In genomic region chr11:12201016-12201985, GRCh38 we compare ENCODE assay signal across 8 cellular contexts.
DNase-seq lines count a peak whose midpoint lies in the region; ATAC-seq and TF ChIP-seq lines count a peak whose summit lies in the region.

No MANE protein-coding gene starts in this region.

- H3K27me3 Mint-ChIP-seq in activated CD4-positive, alpha-beta memory T cell treated with anti-CD3 and anti-CD28 coated beads, Interleukin-2, amount 10 ng/mL, durations not matched to agents 7 days and 5 days = no peaks in the 10 kb centered on the region
- H3K27me3 Mint-ChIP-seq in WTC11 (ENCODE audit: low read depth) = no peaks in the 10 kb centered on the region

- peak overlapping the region; percentile 16 for H3K27ac Mint-ChIP-seq in activated CD4-positive, alpha-beta memory T cell treated with anti-CD3 and anti-CD28 coated beads, Interleukin-2, amount 10 ng/mL, durations not matched to agents 7 days and 5 days
- no peak overlapping the region for H3K27ac Mint-ChIP-seq in WTC11

- H3K9me3 ChIP-seq in heart left ventricle = no peaks in the 10 kb centered on the region

- ATAC-seq in heart left ventricle = peak; percentile 87 to 94 (median 92)
- ATAC-seq in WTC11 = no peak

- DNase-seq in GM03348 (ENCODE audit: low spot score) (peak; percentile 85), heart left ventricle (peak in 4 of 5 donors; percentile 86 to 89 (median 86)), skeletal muscle cell (ENCODE audit: low read depth) (peak; percentile 83), NCI-H1694 treated with DMSO at 0.1 percent for 48 hours (lab: John Stamatoyannopoulos, UW) (no peak), putamen (ENCODE audit: low spot score) (no peak), WTC11 (ENCODE audit: low spot score) (no peak)
- DNase-seq in activated CD4-positive, alpha-beta memory T cell treated with anti-CD3 and anti-CD28 coated beads, Interleukin-2, amount 10 ng/mL, durations not matched to agents 7 days and 5 days = no peak
- DNase-seq in activated CD8-positive, alpha-beta memory T cell treated with anti-CD3 and anti-CD28 coated beads, Interleukin-2, amount 50 U/mL, for 4 hours = no peak

- no peak for TF ChIP-seq CTCF in heart left ventricle (IDR thresholded peaks at IDR 0.05)
- no peak for TF ChIP-seq CTCF in WTC11 (IDR thresholded peaks at IDR 0.05)

- H3K4me3 Mint-ChIP-seq in activated CD4-positive, alpha-beta memory T cell treated with anti-CD3 and anti-CD28 coated beads, Interleukin-2, amount 10 ng/mL, durations not matched to agents 7 days and 5 days = no peak overlapping the region
- H3K4me3 Mint-ChIP-seq in WTC11 = no peak overlapping the region

- H3K4me1 ChIP-seq in heart left ventricle = peaks cover 4 to 51% (median 42%) of the 10 kb centered on the region in 12 donors

- no peak overlapping the region for H3K4me3 ChIP-seq in heart left ventricle
- H3K4me3 ChIP-seq in skeletal muscle cell (ENCODE audit: low read depth, low read length) = no peak overlapping the region

- H3K27me3 ChIP-seq in heart left ventricle = no peaks in the 10 kb centered on the region

- POLR2A ChIA-PET in activated CD4-positive, alpha-beta memory T cell treated with anti-CD3 and anti-CD28 coated beads, Interleukin-2, amount 10 ng/mL, durations not matched to agents 7 days and 5 days (lab: Charles Lee) = interaction anchor here (1.9 to 19.5 kb wide), 4 partner anchors 20 to 113 kb away, joined by 8 to 290 read pairs (median 100); partner anchors contain the start of gene MICAL2
- POLR2A ChIA-PET in WTC11 (lab: Charles Lee) = no interaction called here

- H3K36me3 ChIP-seq in heart left ventricle = peaks cover 0 to 28% (median 14%) of the 10 kb centered on the region in 9 donors

- CTCF ChIA-PET in activated CD4-positive, alpha-beta memory T cell treated with anti-CD3 and anti-CD28 coated beads, Interleukin-2, amount 10 ng/mL, durations not matched to agents 7 days and 5 days (lab: Charles Lee) = interaction anchor here (1.6 to 5.9 kb wide), 2 partner anchors 35 to 81 kb away, joined by 3 to 38 read pairs; no protein-coding TSS in a partner anchor
- CTCF ChIA-PET in WTC11 (lab: Charles Lee) = interaction anchor here (1.6 kb wide), 1 partner anchor 157 kb away, joined by 5 read pairs; no protein-coding TSS in a partner anchor

- intact Hi-C loops in heart left ventricle (cut with DNase I) = loop anchor here in 1 of 10 donors (2.0 kb wide), 1 partner anchor 90 kb away; the partner anchor contains the start of gene MICAL2

- WGBS in heart left ventricle, 4 donors = 32 to 38% (median 35%) methylated on average over 17 to 18 of the region's 18 CpGs

- H3K36me3 Mint-ChIP-seq in activated CD4-positive, alpha-beta memory T cell treated with anti-CD3 and anti-CD28 coated beads, Interleukin-2, amount 10 ng/mL, durations not matched to agents 7 days and 5 days (ENCODE audit: low read depth) = peaks cover 84% of the 10 kb centered on the region
- H3K36me3 Mint-ChIP-seq in WTC11 = no peaks in the 10 kb centered on the region

- H3K9me3 Mint-ChIP-seq in activated CD4-positive, alpha-beta memory T cell treated with anti-CD3 and anti-CD28 coated beads, Interleukin-2, amount 10 ng/mL, durations not matched to agents 7 days and 5 days = peaks cover 7% of the 10 kb centered on the region
- H3K9me3 Mint-ChIP-seq in WTC11 = peaks cover 5% of the 10 kb centered on the region; the same call in 1 of the 2 replicates

- peak overlapping the region; percentile 34 to 97 (median 85) for H3K27ac ChIP-seq in heart left ventricle

- peaks cover 75% of the 10 kb centered on the region for H3K4me1 Mint-ChIP-seq in activated CD4-positive, alpha-beta memory T cell treated with anti-CD3 and anti-CD28 coated beads, Interleukin-2, amount 10 ng/mL, durations not matched to agents 7 days and 5 days
- no peaks in the 10 kb centered on the region for H3K4me1 Mint-ChIP-seq in WTC11

- TF ChIP-seq POLR2A in heart left ventricle (IDR thresholded peaks at IDR 0.05) = no peak

TF ChIP-seq in WTC11, 78 proteins besides CTCF, POLR2A, EP300 and RAD21:
- TF ChIP-seq ESRRA (CRISPR knock-in tag; IDR thresholded peaks at IDR 0.05; ENCODE audit: borderline replicate concordance) = no peak

Comparison
In these comparisons a context has a peak if more than half of its experiments do, and no peak if none do; other contexts are left out.
1. DNase-seq: peak in GM03348 (single experiment), heart left ventricle (4 of 5) and skeletal muscle cell (single experiment); none in activated CD4-positive, alpha-beta memory T cell treated with anti-CD3 and anti-CD28 coated beads, Interleukin-2, amount 10 ng/mL, durations not matched to agents 7 days and 5 days (single experiment), NCI-H1694 treated with DMSO at 0.1 percent for 48 hours (single experiment), activated CD8-positive, alpha-beta memory T cell treated with anti-CD3 and anti-CD28 coated beads, Interleukin-2, amount 50 U/mL, for 4 hours (single experiment), putamen (single experiment) and WTC11 (single experiment).